ENCODE assay signal across 24 cellular contexts in the genomic region with DNA sequence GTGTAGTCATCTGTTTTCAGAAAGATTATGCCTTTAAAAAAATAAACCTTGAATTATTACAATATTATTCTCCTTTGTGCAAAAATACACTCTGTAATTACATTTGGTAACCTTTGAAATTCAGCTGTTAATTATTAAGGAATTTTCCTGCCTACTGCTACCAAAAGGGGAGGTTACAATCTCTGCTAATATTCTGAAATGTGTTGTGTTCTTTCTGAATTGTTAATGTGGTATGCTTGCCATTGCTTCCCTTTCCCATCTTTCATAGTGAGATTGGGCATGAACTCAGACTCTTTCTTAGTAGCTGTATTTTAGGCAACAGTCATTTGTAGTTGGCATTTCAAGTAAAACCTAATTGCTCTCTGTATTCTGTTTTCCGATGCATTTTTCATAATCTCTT.
"Had no signal": no experiment of that assay in that cellular context is flagged by ENCODE, and none has a peak within 500 bp of the region (broad histone marks: within the 10 kb centered on the region; RNA-seq: fewer than 3 reads in every experiment).

No MANE protein-coding gene starts in this region.

- H3K4me2 ChIP-seq: neural progenitor cell had no signal

- H2AFZ ChIP-seq: neural progenitor cell had no signal

- H3K27ac ChIP-seq: neural progenitor cell, ovary, prostate gland, skin epidermis, suprapubic skin, testis, tibial artery, transverse colon, upper lobe of right lung, uterus had no signal

- ATAC-seq: naive thymus-derived CD4-positive, alpha-beta T cell; natural killer cell; right cardiac atrium; sciatic nerve; stimulated activated effector memory CD8-positive, alpha-beta T cell treated with anti-CD3 and anti-CD28 coated beads, Interleukin-12 subunit alpha, Interleukin-12 subunit beta, amount 100 ng/mL, for 72 hours; stimulated activated naive B cell treated with anti-CD40 and anti-IgM and Interleukin-4, amounts not matched to agents 10 μg/mL and 1 μg/mL and 100 μg/mL, for 72 hours; stimulated activated naive CD8-positive, alpha-beta T cell treated with anti-CD3 and anti-CD28 coated beads, Interleukin-15, amount 100 ng/mL, for 72 hours; stimulated activated naive CD8-positive, alpha-beta T cell treated with anti-CD3 and anti-CD28 coated beads, Interleukin-15, Interleukin-2, amounts not matched to agents 100 U/mL and 50 U/mL, for 24 hours; upper lobe of right lung had no signal

- DNase-seq: naive thymus-derived CD4-positive, alpha-beta T cell; natural killer cell; occipital lobe; ovary; right cardiac atrium; stimulated activated CD4-positive, alpha-beta T cell treated with anti-CD3 and anti-CD28 coated beads, Interleukin-15, amount 100 ng/mL, for 24 hours; stimulated activated CD4-positive, alpha-beta T cell treated with anti-CD3 and anti-CD28 coated beads, Interleukin-2, amount 100 ng/mL, for 24 hours; stimulated activated CD4-positive, alpha-beta T cell treated with anti-CD3 and anti-CD28 coated beads, Interleukin-2, amount 100 ng/mL, for 48 hours; stimulated activated CD4-positive, alpha-beta T cell treated with anti-CD3 and anti-CD28 coated beads, Interleukin-4, amount 100 ng/mL, for 24 hours; stimulated activated naive B cell treated with anti-CD40 and anti-IgM and Interleukin-4, amounts not matched to agents 10 μg/mL and 1 μg/mL and 100 μg/mL, for 72 hours; stimulated activated naive CD8-positive, alpha-beta T cell treated with anti-CD3 and anti-CD28 coated beads, Interleukin-15, amount 100 ng/mL, for 72 hours; stimulated activated naive CD8-positive, alpha-beta T cell treated with anti-CD3 and anti-CD28 coated beads, Interleukin-15, Interleukin-2, amounts not matched to agents 100 U/mL and 50 U/mL, for 24 hours; substantia nigra; testis; tibial artery; transverse colon; upper lobe of right lung; uterus had no signal

- H3K36me3 ChIP-seq: ovary, prostate gland, uterus had no signal

- H3K4me3 ChIP-seq: neural progenitor cell, ovary, prostate gland, skin epidermis, suprapubic skin, testis, tibial artery, transverse colon, upper lobe of right lung, uterus had no signal

- H3K4me1 ChIP-seq: neural progenitor cell, prostate gland, suprapubic skin, testis, tibial artery, upper lobe of right lung, uterus had no signal

- H3K27me3 ChIP-seq: neural progenitor cell, ovary, suprapubic skin, testis, tibial artery, transverse colon, upper lobe of right lung, uterus had no signal

- H3K9ac ChIP-seq: neural progenitor cell had no signal

- H3K9me3 ChIP-seq: ovary, prostate gland, suprapubic skin, testis, tibial artery, transverse colon, upper lobe of right lung, uterus had no signal
